8 cellular contexts compared by ENCODE assay signal in the genomic region with DNA sequence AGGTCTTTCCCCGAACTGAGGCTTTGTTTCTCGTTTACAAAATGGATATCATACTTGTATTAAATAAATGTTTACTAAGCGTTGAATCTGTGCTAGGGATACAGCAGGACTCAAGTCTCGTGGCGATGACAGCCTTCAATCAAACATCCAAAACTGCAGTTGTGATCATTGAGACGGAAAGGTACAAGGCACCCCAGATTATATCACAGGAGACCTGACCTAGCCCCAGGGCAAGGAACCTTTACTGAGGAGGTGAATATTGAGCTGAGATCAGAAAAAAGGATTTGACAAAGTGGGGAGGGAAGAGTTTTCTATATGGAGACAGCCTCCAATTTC. TPM values are rescaled to one million over a fixed set of nuclear protein-coding genes. Genes with fewer than 3 reads are reported as not detected.
DNase-seq lines count a peak whose midpoint lies in the region; ATAC-seq and TF ChIP-seq lines count a peak whose summit lies in the region.

No MANE protein-coding gene starts in this region.

- peaks cover 45% of the 10 kb centered on the region for H3K36me3 Mint-ChIP-seq in activated T-helper 17 cell treated with anti-CD3 and anti-CD28 coated beads, Interleukin-2, amount 50 U/mL, for 72 hours (ENCODE audit: low read depth)

- no peaks in the 10 kb centered on the region for H3K9me3 Mint-ChIP-seq in activated T-helper 17 cell treated with anti-CD3 and anti-CD28 coated beads, Interleukin-2, amount 50 U/mL, for 72 hours

- peaks cover 19 to 26% (median 26%) of the 10 kb centered on the region in 4 donors for H3K36me3 ChIP-seq in stomach

- H3K9me3 ChIP-seq in iPS-18c (ENCODE audit: control insufficient read depth, insufficient read depth, low read length): no peaks in the 10 kb centered on the region
- no peaks in the 10 kb centered on the region for H3K9me3 ChIP-seq in stomach

- intact Hi-C loops in stomach (cut with DNase I; ENCODE audit: low total_unique reads): no loop called here

- no peaks in the 10 kb centered on the region for H3K27me3 Mint-ChIP-seq in activated T-helper 17 cell treated with anti-CD3 and anti-CD28 coated beads, Interleukin-2, amount 50 U/mL, for 72 hours

- H3K4me3 ChIP-seq in iPS-18c (ENCODE audit: insufficient read depth, low read depth, low read length) (peak overlapping the region; percentile 81), stomach (peak overlapping the region; percentile 80 to 91 (median 84))

- peaks cover 20 to 48% (median 30%) of the 10 kb centered on the region in 4 donors for H3K4me1 ChIP-seq in stomach

- H3K27ac Mint-ChIP-seq in activated T-helper 17 cell treated with anti-CD3 and anti-CD28 coated beads, Interleukin-2, amount 50 U/mL, for 72 hours: peak overlapping the region; percentile 92

- peak overlapping the region; percentile 66 to 86 (median 80) for H3K27ac ChIP-seq in stomach

- no peak for TF ChIP-seq POLR2A in stomach (IDR thresholded peaks at IDR 0.05)

- TF ChIP-seq EP300 in stomach (IDR thresholded peaks at IDR 0.05): no peak

- 0 to 2% (median 1%) methylated on average over 6 of the region's 6 CpGs for WGBS in stomach, 5 donors

- H3K27me3 ChIP-seq in stomach: no peaks in the 10 kb centered on the region

- peak overlapping the region; percentile 85 for H3K4me3 Mint-ChIP-seq in activated T-helper 17 cell treated with anti-CD3 and anti-CD28 coated beads, Interleukin-2, amount 50 U/mL, for 72 hours

- H3K4me1 Mint-ChIP-seq in activated T-helper 17 cell treated with anti-CD3 and anti-CD28 coated beads, Interleukin-2, amount 50 U/mL, for 72 hours: peaks cover 16% of the 10 kb centered on the region

- DNase-seq in stomach: no peak
- no peak for DNase-seq in NCI-H446 (lab: John Stamatoyannopoulos, UW)
- DNase-seq in GM20000 (ENCODE audit: low spot score): no peak

- ATAC-seq in HG02798 (IDR thresholded peaks at IDR 0.05; ENCODE audit: poor library complexity, unreplicated experiment) (peak; percentile 19), HG03095 (IDR thresholded peaks at IDR 0.05; ENCODE audit: unreplicated experiment) (no peak)
- ATAC-seq in activated T-helper 17 cell treated with anti-CD3 and anti-CD28 coated beads, Interleukin-2, amount 50 U/mL, for 72 hours (replicated peaks): peak; percentile 31
- ATAC-seq in activated CD4-positive, CD25-positive, alpha-beta regulatory T cell treated with anti-CD3 and anti-CD28 coated beads, Interleukin-2, amount 50 U/mL, for 24 hours: no peak

- TF ChIP-seq CTCF in stomach (IDR thresholded peaks at IDR 0.05): no peak
- TF ChIP-seq CTCF in GM20000 (IDR thresholded peaks at IDR 0.05; ENCODE audit: extremely low read depth, missing control alignments): no peak

RNA-seq across cellular contexts. Expression of a gene that starts 0.5 kb away (rescaled TPM):
- 10 to 100 TPM; 15.3 to 20.6 TPM for total RNA-seq in activated T-helper 17 cell treated with anti-CD3 and anti-CD28 coated beads, Interleukin-2, amount 50 U/mL, for 72 hours
- total RNA-seq in stomach: 10 to 100 TPM in 4 of 5 donors, 1 to 10 TPM in 1; 4.7 to 75.6 (median 22.3) TPM
- polyA plus RNA-seq in stomach: 10 to 100 TPM; 15.4 to 22.5 (median 17.1) TPM

Comparison
In these comparisons a context has a peak if more than half of its experiments do, and no peak if none do; other contexts are left out.
1. ATAC-seq: peak in HG02798 (single experiment) and activated T-helper 17 cell treated with anti-CD3 and anti-CD28 coated beads, Interleukin-2, amount 50 U/mL, for 72 hours (single experiment); none in activated CD4-positive, CD25-positive, alpha-beta regulatory T cell treated with anti-CD3 and anti-CD28 coated beads, Interleukin-2, amount 50 U/mL, for 24 hours (0 of 2) and HG03095 (single experiment).